1 cellular context compared by ENCODE assay signal in the genomic region with DNA sequence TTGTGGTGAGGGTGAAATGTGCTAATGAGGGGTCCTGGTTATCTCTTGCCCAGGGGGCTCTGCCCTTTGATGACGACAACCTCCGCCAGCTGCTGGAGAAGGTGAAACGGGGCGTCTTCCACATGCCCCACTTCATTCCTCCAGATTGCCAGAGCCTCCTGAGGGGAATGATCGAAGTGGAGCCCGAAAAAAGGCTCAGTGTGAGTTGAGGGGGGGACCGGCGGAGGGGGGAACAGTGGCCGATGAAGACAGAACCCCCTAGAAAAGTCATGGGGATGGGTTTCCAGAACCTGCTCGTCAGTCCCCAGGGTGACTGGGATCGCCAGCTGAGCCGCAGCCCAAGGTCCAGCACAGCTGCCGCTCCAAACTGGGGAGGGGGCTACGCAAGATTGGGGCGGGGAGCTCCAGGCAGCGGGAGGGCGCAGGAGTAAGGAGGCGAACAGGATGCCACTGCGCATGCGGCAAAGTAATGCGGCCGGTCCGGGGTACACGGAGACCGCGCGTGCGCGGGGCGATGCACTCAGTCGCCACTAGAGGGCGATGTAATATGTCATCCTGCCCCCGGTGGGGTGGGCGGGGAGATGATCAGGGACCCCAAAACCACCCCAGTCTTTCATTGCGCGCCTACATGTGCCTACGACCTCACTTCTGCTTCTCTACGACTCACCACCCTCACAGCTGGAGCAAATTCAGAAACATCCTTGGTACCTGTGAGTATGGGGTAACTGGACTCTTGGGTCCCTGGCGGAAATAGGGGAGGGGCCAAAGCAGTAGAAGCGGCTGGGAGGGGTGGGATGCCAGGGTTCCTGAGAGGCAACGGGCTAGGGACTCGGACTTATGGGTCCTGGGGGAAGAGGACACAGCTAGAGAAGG.
TF ChIP-seq lines count a peak whose summit lies in the region.

No MANE protein-coding gene starts in this region.

TF ChIP-seq in A549, 52 proteins besides CTCF, POLR2A, EP300 and RAD21 (continued from another document):
- TF ChIP-seq, protein P1, sequence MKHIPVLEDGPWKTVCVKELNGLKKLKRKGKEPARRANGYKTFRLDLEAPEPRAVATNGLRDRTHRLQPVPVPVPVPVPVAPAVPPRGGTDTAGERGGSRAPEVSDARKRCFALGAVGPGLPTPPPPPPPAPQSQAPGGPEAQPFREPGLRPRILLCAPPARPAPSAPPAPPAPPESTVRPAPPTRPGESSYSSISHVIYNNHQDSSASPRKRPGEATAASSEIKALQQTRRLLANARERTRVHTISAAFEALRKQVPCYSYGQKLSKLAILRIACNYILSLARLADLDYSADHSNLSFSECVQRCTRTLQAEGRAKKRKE (CRISPR knock-in tag; IDR thresholded peaks at IDR 0.05; ENCODE audit: low read depth), result no peak
- no peak for TF ChIP-seq FOXS1 (CRISPR knock-in tag; IDR thresholded peaks at IDR 0.05)
